Comparison of ENCODE assay signal across 1 cellular context in the genomic region with DNA sequence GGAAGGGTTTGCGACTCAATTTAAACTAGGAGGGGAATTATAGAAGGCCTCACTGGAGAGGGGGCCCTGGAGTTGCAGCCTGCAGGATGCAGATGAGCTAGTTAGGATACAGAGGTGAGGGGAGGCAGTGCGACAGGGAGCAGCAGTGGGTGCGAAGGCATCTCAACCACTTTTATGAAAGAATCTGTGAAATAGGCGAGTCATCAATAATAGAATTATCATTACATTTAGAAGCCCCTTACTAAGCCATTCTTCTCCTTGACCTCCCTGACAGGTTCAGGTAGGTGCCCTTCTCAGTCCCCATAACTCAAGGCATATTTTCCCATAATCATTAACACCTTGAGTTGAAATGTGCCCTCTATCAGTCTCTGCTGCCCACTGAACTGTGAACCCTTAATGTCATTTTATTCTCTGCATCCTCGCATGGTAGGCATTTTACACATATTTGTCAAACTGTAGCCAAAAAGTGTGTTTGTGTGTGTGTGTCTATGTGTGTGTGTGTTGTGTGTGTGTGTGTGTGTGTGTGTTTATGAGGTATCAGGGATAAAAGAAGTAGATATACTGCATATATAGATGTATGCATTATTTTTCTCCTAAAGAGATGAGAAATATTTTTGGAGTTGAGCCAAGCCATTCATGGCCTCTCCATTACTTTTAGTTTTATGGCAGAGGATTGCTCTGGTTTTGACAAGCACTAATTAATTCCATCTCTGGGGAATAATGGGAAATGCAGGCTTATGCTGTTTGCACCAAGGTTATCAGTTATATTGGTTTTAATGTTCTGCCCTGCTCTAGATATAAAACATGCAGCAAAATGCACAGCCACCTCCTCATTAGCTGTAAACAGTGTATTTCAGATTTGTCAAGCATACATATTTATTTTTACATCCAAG.
TF ChIP-seq lines count a peak whose summit lies in the region.

No MANE protein-coding gene starts in this region.

TF ChIP-seq in IMR-90, 13 proteins besides CTCF, POLR2A, EP300 and RAD21:
- TF ChIP-seq RCOR1 (IDR thresholded peaks at IDR 0.05; ENCODE audit: insufficient replicate concordance, low read length), result no peak
- TF ChIP-seq FOS (IDR thresholded peaks at IDR 0.05; ENCODE audit: low read depth, low read length), result no peak
- no peak; the same call in 1 of the 2 replicates for TF ChIP-seq MAFK (IDR thresholded peaks at IDR 0.05; ENCODE audit: low read depth, low read length)
- TF ChIP-seq BHLHE40 (IDR thresholded peaks at IDR 0.05; ENCODE audit: low read depth, low read length), result no peak
- no peak for TF ChIP-seq MAZ (IDR thresholded peaks at IDR 0.05; ENCODE audit: borderline replicate concordance, low read depth, low read length)
- no peak for TF ChIP-seq NFE2L2 (IDR thresholded peaks at IDR 0.05; ENCODE audit: low read depth, low read length)
- TF ChIP-seq, protein P1, sequence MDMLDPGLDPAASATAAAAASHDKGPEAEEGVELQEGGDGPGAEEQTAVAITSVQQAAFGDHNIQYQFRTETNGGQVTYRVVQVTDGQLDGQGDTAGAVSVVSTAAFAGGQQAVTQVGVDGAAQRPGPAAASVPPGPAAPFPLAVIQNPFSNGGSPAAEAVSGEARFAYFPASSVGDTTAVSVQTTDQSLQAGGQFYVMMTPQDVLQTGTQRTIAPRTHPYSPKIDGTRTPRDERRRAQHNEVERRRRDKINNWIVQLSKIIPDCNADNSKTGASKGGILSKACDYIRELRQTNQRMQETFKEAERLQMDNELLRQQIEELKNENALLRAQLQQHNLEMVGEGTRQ (IDR thresholded peaks at IDR 0.05; ENCODE audit: low read depth, low read length), result no peak
- TF ChIP-seq MXI1 (IDR thresholded peaks at IDR 0.05; ENCODE audit: borderline replicate concordance, low read depth, low read length), result no peak
- TF ChIP-seq SMC3 (IDR thresholded peaks at IDR 0.05; ENCODE audit: low read depth, low read length), result no peak
- TF ChIP-seq CHD1 (IDR thresholded peaks at IDR 0.05; ENCODE audit: low read depth, low read length), result no peak
- TF ChIP-seq, protein P2, sequence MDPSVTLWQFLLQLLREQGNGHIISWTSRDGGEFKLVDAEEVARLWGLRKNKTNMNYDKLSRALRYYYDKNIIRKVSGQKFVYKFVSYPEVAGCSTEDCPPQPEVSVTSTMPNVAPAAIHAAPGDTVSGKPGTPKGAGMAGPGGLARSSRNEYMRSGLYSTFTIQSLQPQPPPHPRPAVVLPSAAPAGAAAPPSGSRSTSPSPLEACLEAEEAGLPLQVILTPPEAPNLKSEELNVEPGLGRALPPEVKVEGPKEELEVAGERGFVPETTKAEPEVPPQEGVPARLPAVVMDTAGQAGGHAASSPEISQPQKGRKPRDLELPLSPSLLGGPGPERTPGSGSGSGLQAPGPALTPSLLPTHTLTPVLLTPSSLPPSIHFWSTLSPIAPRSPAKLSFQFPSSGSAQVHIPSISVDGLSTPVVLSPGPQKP (IDR thresholded peaks at IDR 0.05; ENCODE audit: borderline replicate concordance, low read depth, low read length), result no peak
- no peak for TF ChIP-seq CEBPB (IDR thresholded peaks at IDR 0.05; ENCODE audit: low read depth, low read length)
- TF ChIP-seq RFX5 (IDR thresholded peaks at IDR 0.05; ENCODE audit: low read depth, low read length), result no peak
